2 cellular contexts compared by ENCODE assay signal in genomic region chr16:2518823-2519710, GRCh38.
TF ChIP-seq lines count a peak whose summit lies in the region.

No MANE protein-coding gene starts in this region.

TF ChIP-seq in Ishikawa, 13 proteins besides CTCF, POLR2A, EP300 and RAD21:
- no peak for TF ChIP-seq USF1 (IDR thresholded peaks at IDR 0.05)
- 0 out of 2 replicates have a peak, but pooled peaks have one; percentile 45 for TF ChIP-seq ZBTB7A (IDR thresholded peaks at IDR 0.05; ENCODE audit: low read depth)

TF ChIP-seq in GM12878, 131 proteins besides CTCF, POLR2A, EP300 and RAD21:
- no peak for TF ChIP-seq HDAC6 (IDR thresholded peaks at IDR 0.05; ENCODE audit: unreplicated experiment)
- TF ChIP-seq MTA2 (IDR thresholded peaks at IDR 0.05; ENCODE audit: low read depth) = no peak
- no peak for TF ChIP-seq BCL3 (IDR thresholded peaks at IDR 0.05; ENCODE audit: borderline replicate concordance, insufficient read depth, low read depth, low read length, poor library complexity, severe bottlenecking)
- TF ChIP-seq ZNF24 (IDR thresholded peaks at IDR 0.05) = no peak
- TF ChIP-seq RELB (IDR thresholded peaks at IDR 0.05; ENCODE audit: low read depth) = no peak
- TF ChIP-seq PAX8 (IDR thresholded peaks at IDR 0.05) = no peak
- no peak for TF ChIP-seq EGR1 (IDR thresholded peaks at IDR 0.05; ENCODE audit: borderline replicate concordance in 1 of 2, low read depth in 2 of 2, low read length in 2 of 2)
- no peak for TF ChIP-seq MXI1 (IDR thresholded peaks at IDR 0.05; ENCODE audit: low read depth, low read length)
- 0 out of 2 replicates have a peak, but pooled peaks have one; percentile 41 for TF ChIP-seq POLR2AphosphoS5 (IDR thresholded peaks at IDR 0.05; ENCODE audit: low read length)
- no peak for TF ChIP-seq IRF4 (IDR thresholded peaks at IDR 0.05; ENCODE audit: low read depth, low read length)
- no peak for TF ChIP-seq RELA (IDR thresholded peaks at IDR 0.05; ENCODE audit: borderline replicate concordance, partially characterized antibody)
- TF ChIP-seq HCFC1 (IDR thresholded peaks at IDR 0.05; ENCODE audit: low read length) = no peak
- peak; percentile 1 for TF ChIP-seq USF1 (IDR thresholded peaks at IDR 0.05; ENCODE audit: borderline replicate concordance, extremely low read length, insufficient read depth, low read depth, low read length)
- TF ChIP-seq YBX1 (IDR thresholded peaks at IDR 0.05) = no peak
- TF ChIP-seq HDAC2 (IDR thresholded peaks at IDR 0.05) = no peak
- TF ChIP-seq MTA3 (IDR thresholded peaks at IDR 0.05; ENCODE audit: borderline replicate concordance, low read length) = no peak
- TF ChIP-seq NBN (IDR thresholded peaks at IDR 0.05) = no peak
TF ChIP-seq in GM12878: peak in this region for 2.
